In the genomic region with DNA sequence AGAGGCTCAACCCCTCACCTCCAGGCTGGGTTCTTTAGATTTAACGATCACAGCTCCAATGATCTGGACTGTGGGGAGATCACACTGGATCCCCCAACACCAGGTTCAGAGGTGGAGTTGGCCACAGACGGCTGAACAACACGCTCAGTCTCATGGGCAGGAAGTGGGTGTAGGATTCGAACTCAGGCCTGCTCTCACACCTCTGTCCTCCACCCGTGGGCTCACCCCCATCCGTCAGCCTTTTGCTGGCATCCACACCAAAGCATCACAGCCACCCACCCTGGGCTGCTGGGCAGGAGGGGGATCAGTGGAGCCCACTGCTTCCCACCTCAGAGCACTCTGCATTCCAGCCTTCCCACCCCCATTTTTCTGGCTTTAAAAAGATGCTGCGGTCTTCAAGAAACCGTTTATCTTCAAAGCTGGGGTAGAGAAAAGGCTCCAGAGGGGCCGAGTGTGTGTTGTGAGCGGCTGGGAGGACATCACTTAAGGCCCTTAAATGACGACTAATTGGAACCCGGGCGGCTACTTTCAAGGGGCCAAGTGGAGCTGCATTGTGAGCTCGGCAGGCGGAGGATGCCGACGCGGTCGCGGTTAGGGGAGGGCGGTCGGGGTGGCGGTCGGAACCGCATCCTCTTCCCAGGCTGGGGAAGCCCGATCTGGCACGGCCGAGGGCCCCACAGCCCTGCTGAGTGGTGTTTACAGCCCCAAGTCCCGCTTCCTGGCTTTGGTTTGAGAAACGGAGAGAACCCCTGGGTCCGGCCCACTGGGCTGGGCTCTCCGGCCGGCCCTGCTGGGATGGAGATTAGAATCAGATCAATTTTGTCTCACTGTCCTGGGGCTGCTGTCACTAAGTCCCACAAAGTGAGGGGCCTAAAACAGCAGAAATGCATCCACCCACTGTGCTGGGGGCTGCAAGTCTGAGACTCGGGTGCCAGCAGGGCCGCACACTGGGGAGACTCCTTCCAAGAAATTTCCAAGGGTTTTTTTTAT, we compare ENCODE assay signal across 26 cellular contexts. TPM values are rescaled to one million over a fixed set of nuclear protein-coding genes. Genes with fewer than 3 reads are reported as not detected.
DNase-seq lines count a peak whose midpoint lies in the region; ATAC-seq and TF ChIP-seq lines count a peak whose summit lies in the region.
"Had no signal": no experiment of that assay in that cellular context is flagged by ENCODE, and none has a peak within 500 bp of the region (broad histone marks: within the 10 kb centered on the region; RNA-seq: fewer than 3 reads in every experiment).

No MANE protein-coding gene starts in this region.

- peaks cover 17% of the 10 kb centered on the region for H3K4me1 Mint-ChIP-seq in GM23338
- H3K4me1 Mint-ChIP-seq: mesothelial cell of epicardium; nephron; stimulated activated naive B cell treated with anti-CD40 and anti-IgM and Interleukin-4, amounts not matched to agents 10 μg/mL and 1 μg/mL and 100 μg/mL, for 72 hours had no signal

- no peak overlapping the region for H3K4me3 Mint-ChIP-seq in GM23338
- H3K4me3 Mint-ChIP-seq: activated CD4-positive, alpha-beta T cell treated with anti-CD3 and anti-CD28 coated beads, Interleukin-2, amount 10 ng/mL, durations not matched to agents 7 days and 5 days; mesothelial cell of epicardium; nephron; stimulated activated naive B cell treated with anti-CD40 and anti-IgM and Interleukin-4, amounts not matched to agents 10 μg/mL and 1 μg/mL and 100 μg/mL, for 72 hours had no signal

- H2AFZ ChIP-seq in GM23338: peak overlapping the region; percentile 90
- no peak overlapping the region for H2AFZ ChIP-seq in osteoblast (ENCODE audit: low read length)

- no peak for TF ChIP-seq CTCF in GM23338 (conservative IDR thresholded peaks at IDR 0.05; ENCODE audit: low read depth in 2 of 2)
- no peak for TF ChIP-seq CTCF in osteoblast (IDR thresholded peaks at IDR 0.05; ENCODE audit: extremely low read depth, low read depth, low read length)

- peak; percentile 84 for ATAC-seq in GM23338
- ATAC-seq: stimulated activated naive B cell treated with anti-CD40 and anti-IgM and Interleukin-4, amounts not matched to agents 10 μg/mL and 1 μg/mL and 100 μg/mL, for 72 hours had no signal

- H3K27ac ChIP-seq in GM23338 (ENCODE audit: low read depth): no peak overlapping the region
- H3K27ac ChIP-seq in osteoblast (ENCODE audit: low read depth, low read length): no peak overlapping the region
- H3K27ac ChIP-seq: thyroid gland had no signal

- H3F3A ChIP-seq in GM23338 (replicated peaks; ENCODE audit: low read depth): 0 out of 2 replicates have a peak, but pooled peaks cover 2% of the 10 kb centered on the region

- peak; percentile 10 for DNase-seq in D341Med (ENCODE audit: low spot score)
- peak; percentile 65 for DNase-seq in GM23338 (ENCODE audit: low spot score)
- DNase-seq in astrocyte of the hippocampus (ENCODE audit: low read depth, low spot score): peak; percentile 68
- peak; percentile 67 for DNase-seq in osteoblast (ENCODE audit: insufficient read length, low spot score, missing footprints)
- DNase-seq in NK-92 treated with Interleukin-12 subunit alpha and Interleukin-12 subunit beta, amount 100 ng/mL, for 24 hours (lab: John Stamatoyannopoulos, UW): no peak
- no peak for DNase-seq in EL
- DNase-seq in NCI-H1417 (lab: John Stamatoyannopoulos, UW): no peak
- DNase-seq in DMS53 (lab: John Stamatoyannopoulos, UW): no peak
- DNase-seq: activated CD4-positive, alpha-beta T cell treated with anti-CD3 and anti-CD28 coated beads, Interleukin-2, amount 10 ng/mL, durations not matched to agents 7 days and 5 days; activated gamma-delta T cell; amniotic stem cell; DMS79 treated with DMSO at 0.1 percent for 48 hours; glutamatergic neuron; GOT3; NCI-H1092; NCI-H2029 treated with DMSO at 0.1 percent for 48 hours; stimulated activated CD4-positive, alpha-beta T cell treated with anti-CD3 and anti-CD28 coated beads, Interleukin-2, amount 100 ng/mL, for 48 hours; stimulated activated naive B cell treated with anti-CD40 and anti-IgM and Interleukin-4, amounts not matched to agents 10 μg/mL and 1 μg/mL and 100 μg/mL, for 72 hours; T-helper 1 cell; thyroid gland had no signal

- peaks cover 20% of the 10 kb centered on the region for H3K4me1 ChIP-seq in GM23338 (ENCODE audit: insufficient read depth)
- H3K4me1 ChIP-seq in osteoblast (ENCODE audit: insufficient read depth, low read length): no peaks in the 10 kb centered on the region
- H3K4me1 ChIP-seq: thyroid gland had no signal

- no peaks in the 10 kb centered on the region for H3K9me3 ChIP-seq in osteoblast (ENCODE audit: low read depth, low read length)
- H3K9me3 ChIP-seq: thyroid gland had no signal

- peaks cover 3% of the 10 kb centered on the region for H3K27me3 Mint-ChIP-seq in GM23338 (ENCODE audit: insufficient read depth, low read depth, poor library complexity)

- H3K27me3 ChIP-seq in GM23338 (ENCODE audit: insufficient read depth) (no peaks in the 10 kb centered on the region), osteoblast (ENCODE audit: insufficient read depth, low read length) (peaks cover 44% of the 10 kb centered on the region)
- H3K27me3 ChIP-seq: thyroid gland had no signal

- H3K79me2 ChIP-seq in GM23338 (replicated peaks; ENCODE audit: insufficient read depth): no peaks in the 10 kb centered on the region
- H3K79me2 ChIP-seq in osteoblast (ENCODE audit: insufficient read depth, low read length): no peaks in the 10 kb centered on the region

- no peak overlapping the region for H3K27ac Mint-ChIP-seq in GM23338
- H3K27ac Mint-ChIP-seq: activated CD4-positive, alpha-beta T cell treated with anti-CD3 and anti-CD28 coated beads, Interleukin-2, amount 10 ng/mL, durations not matched to agents 7 days and 5 days; mesothelial cell of epicardium; nephron; progenitor cell of endocrine pancreas; stimulated activated naive B cell treated with anti-CD40 and anti-IgM and Interleukin-4, amounts not matched to agents 10 μg/mL and 1 μg/mL and 100 μg/mL, for 72 hours had no signal

- H3K4me2 ChIP-seq in GM23338: no peak overlapping the region
- no peak overlapping the region for H3K4me2 ChIP-seq in osteoblast (ENCODE audit: insufficient read depth, low read length)

- H3K4me3 ChIP-seq in GM23338: no peak overlapping the region
- H3K4me3 ChIP-seq in osteoblast (ENCODE audit: insufficient read depth, low read length): no peak overlapping the region
- H3K4me3 ChIP-seq: thyroid gland had no signal

- H4K20me1 ChIP-seq in GM23338 (replicated peaks; ENCODE audit: insufficient read depth) (no peaks in the 10 kb centered on the region), osteoblast (ENCODE audit: insufficient read depth, low read length) (no peaks in the 10 kb centered on the region)

- H3K36me3 ChIP-seq in GM23338 (ENCODE audit: insufficient read depth) (no peaks in the 10 kb centered on the region), osteoblast (ENCODE audit: insufficient read depth, low read length) (no peaks in the 10 kb centered on the region)
- H3K36me3 ChIP-seq: thyroid gland had no signal

- no peaks in the 10 kb centered on the region for H3K36me3 Mint-ChIP-seq in GM23338 (ENCODE audit: low read depth)
- H3K36me3 Mint-ChIP-seq: mesothelial cell of epicardium; stimulated activated naive B cell treated with anti-CD40 and anti-IgM and Interleukin-4, amounts not matched to agents 10 μg/mL and 1 μg/mL and 100 μg/mL, for 72 hours had no signal

- H3K9me2 ChIP-seq in GM23338 (ENCODE audit: insufficient read depth): no peaks in the 10 kb centered on the region

- no peaks in the 10 kb centered on the region for H3K9me3 Mint-ChIP-seq in GM23338
- H3K9me3 Mint-ChIP-seq: activated CD4-positive, alpha-beta T cell treated with anti-CD3 and anti-CD28 coated beads, Interleukin-2, amount 10 ng/mL, durations not matched to agents 7 days and 5 days; mesothelial cell of epicardium; nephron; stimulated activated naive B cell treated with anti-CD40 and anti-IgM and Interleukin-4, amounts not matched to agents 10 μg/mL and 1 μg/mL and 100 μg/mL, for 72 hours had no signal

RNA-seq across cellular contexts. Expression of gene FGF3, which starts 15.9 kb away (rescaled TPM):
- total RNA-seq in GM23338 (2014; rRNA removed; shearing (Covaris generic)): 1.2 TPM in 1 of 2 replicates, not detected in the other
- not detected in 2 replicates for polyA plus RNA-seq in GM23338 (2016; fragmentation: Nextera tagmentation; extraction: Ambion mirVana)
- total RNA-seq in osteoblast: not detected in 2 replicates
- total RNA-seq: activated CD4-positive, alpha-beta T cell treated with anti-CD3 and anti-CD28 coated beads, Interleukin-2, amount 10 ng/mL, durations not matched to agents 7 days and 5 days; cardiac septum; LHCN-M2; mesothelial cell of epicardium; progenitor cell of endocrine pancreas; skeletal muscle tissue; thyroid gland had no signal

RNA-seq across cellular contexts. Expression of gene FGF4, which starts 60.0 kb away (rescaled TPM):
- 9.2 and 13.1 TPM in 2 replicates for total RNA-seq in GM23338 (2014; rRNA removed; shearing (Covaris generic))
- 4.1 and 4.8 TPM in 2 replicates for polyA plus RNA-seq in GM23338 (2016; fragmentation: Nextera tagmentation; extraction: Ambion mirVana)
- total RNA-seq in osteoblast: not detected in 2 replicates
- total RNA-seq: activated CD4-positive, alpha-beta T cell treated with anti-CD3 and anti-CD28 coated beads, Interleukin-2, amount 10 ng/mL, durations not matched to agents 7 days and 5 days; cardiac septum; LHCN-M2; mesothelial cell of epicardium; progenitor cell of endocrine pancreas; thyroid gland had no signal

Comparison
In these comparisons a context has a peak if more than half of its experiments do, and no peak if none do; other contexts are left out.
1. DNase-seq: peak in D341Med (single experiment), GM23338 (single experiment), astrocyte of the hippocampus (single experiment) and osteoblast (single experiment); none in NK-92 treated with Interleukin-12 subunit alpha and Interleukin-12 subunit beta, amount 100 ng/mL, for 24 hours (single experiment), EL (single experiment), NCI-H1417 (0 of 3) and DMS53 (single experiment).
2. RNA of gene FGF4, which starts 60.0 kb away (total RNA-seq): 9.2 to 13.1 TPM in GM23338; not detected in osteoblast; every median in the first group is over 10 times any median in the second.